Comparison of ENCODE assay signal across 30 cellular contexts in the genomic region with DNA sequence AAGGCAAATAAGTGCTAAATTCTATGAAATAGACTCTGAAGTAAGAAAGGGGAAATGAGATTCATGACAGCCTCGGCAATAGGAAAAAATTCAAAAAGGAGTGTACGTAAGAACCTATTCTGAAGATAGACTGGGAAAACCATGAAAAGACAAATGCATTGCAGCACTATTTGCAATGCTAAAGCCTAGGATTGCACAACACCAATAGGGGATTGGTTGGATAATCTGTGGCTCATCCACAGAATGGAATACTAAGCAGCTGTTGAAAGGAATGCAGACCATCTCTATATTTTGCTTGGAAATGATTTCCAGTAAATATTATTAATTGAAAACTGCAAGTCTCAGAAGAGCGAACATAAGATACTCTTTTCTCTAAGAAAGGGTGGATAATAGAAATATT.
DNase-seq lines count a peak whose midpoint lies in the region; ATAC-seq and TF ChIP-seq lines count a peak whose summit lies in the region.
"Had no signal": no experiment of that assay in that cellular context is flagged by ENCODE, and none has a peak within 500 bp of the region (broad histone marks: within the 10 kb centered on the region; RNA-seq: fewer than 3 reads in every experiment).

No MANE protein-coding gene starts in this region.

- no peak overlapping the region for H3K4me3 ChIP-seq in choroid plexus epithelial cell (ENCODE audit: low read depth, low read length)
- H3K4me3 ChIP-seq: thoracic aorta, vagina had no signal

- no peak overlapping the region for H3K27ac Mint-ChIP-seq in activated naive CD8-positive, alpha-beta T cell treated with anti-CD3 and anti-CD28 coated beads, Interleukin-2, amount 50 U/mL, for 24 hours
- H3K27ac Mint-ChIP-seq: activated CD4-positive, alpha-beta memory T cell treated with anti-CD3 and anti-CD28 coated beads, Interleukin-2, amount 10 ng/mL, durations not matched to agents 7 days and 5 days; activated naive CD4-positive, alpha-beta T cell treated with anti-CD3 and anti-CD28 coated beads, Interleukin-2, amount 10 ng/mL, durations not matched to agents 7 days and 5 days; naive thymus-derived CD8-positive, alpha-beta T cell; stimulated activated naive CD8-positive, alpha-beta T cell treated with anti-CD3 and anti-CD28 coated beads, Interleukin-15, Interleukin-2, amounts not matched to agents 100 ng/mL and 50 ng/mL, for 24 hours; T-helper 17 cell had no signal

- no peak overlapping the region for H3K4me3 Mint-ChIP-seq in activated naive CD8-positive, alpha-beta T cell treated with anti-CD3 and anti-CD28 coated beads, Interleukin-2, amount 50 U/mL, for 24 hours
- H3K4me3 Mint-ChIP-seq: activated CD4-positive, alpha-beta memory T cell treated with anti-CD3 and anti-CD28 coated beads, Interleukin-2, amount 10 ng/mL, durations not matched to agents 7 days and 5 days; activated naive CD4-positive, alpha-beta T cell treated with anti-CD3 and anti-CD28 coated beads, Interleukin-2, amount 10 ng/mL, durations not matched to agents 7 days and 5 days; naive thymus-derived CD8-positive, alpha-beta T cell; stimulated activated naive CD8-positive, alpha-beta T cell treated with anti-CD3 and anti-CD28 coated beads, Interleukin-15, Interleukin-2, amounts not matched to agents 100 ng/mL and 50 ng/mL, for 24 hours; T-helper 17 cell had no signal

- H3K36me3 Mint-ChIP-seq in activated naive CD8-positive, alpha-beta T cell treated with anti-CD3 and anti-CD28 coated beads, Interleukin-2, amount 50 U/mL, for 24 hours (ENCODE audit: low read depth) = no peaks in the 10 kb centered on the region
- H3K36me3 Mint-ChIP-seq: activated naive CD4-positive, alpha-beta T cell treated with anti-CD3 and anti-CD28 coated beads, Interleukin-2, amount 10 ng/mL, durations not matched to agents 7 days and 5 days; naive thymus-derived CD8-positive, alpha-beta T cell had no signal

- no peak for ATAC-seq in HG02938 (IDR thresholded peaks at IDR 0.05; ENCODE audit: unreplicated experiment)
- ATAC-seq in activated naive CD8-positive, alpha-beta T cell treated with anti-CD3 and anti-CD28 coated beads, Interleukin-2, amount 50 U/mL, for 24 hours = no peak
- ATAC-seq: naive thymus-derived CD8-positive, alpha-beta T cell; T-helper 17 cell had no signal

- H3K9me3 Mint-ChIP-seq in activated naive CD8-positive, alpha-beta T cell treated with anti-CD3 and anti-CD28 coated beads, Interleukin-2, amount 50 U/mL, for 24 hours = no peaks in the 10 kb centered on the region
- H3K9me3 Mint-ChIP-seq: stimulated activated naive CD8-positive, alpha-beta T cell treated with anti-CD3 and anti-CD28 coated beads, Interleukin-15, Interleukin-2, amounts not matched to agents 100 ng/mL and 50 ng/mL, for 24 hours had no signal

- no peaks in the 10 kb centered on the region for H3K4me1 Mint-ChIP-seq in activated naive CD8-positive, alpha-beta T cell treated with anti-CD3 and anti-CD28 coated beads, Interleukin-2, amount 50 U/mL, for 24 hours
- H3K4me1 Mint-ChIP-seq: activated CD4-positive, alpha-beta memory T cell treated with anti-CD3 and anti-CD28 coated beads, Interleukin-2, amount 10 ng/mL, durations not matched to agents 7 days and 5 days; activated naive CD4-positive, alpha-beta T cell treated with anti-CD3 and anti-CD28 coated beads, Interleukin-2, amount 10 ng/mL, durations not matched to agents 7 days and 5 days; T-helper 17 cell had no signal

- DNase-seq in NCI-H82 (lab: John Stamatoyannopoulos, UW) (peak; percentile 9), NCI-H82 treated with DMSO at 0.1 percent for 48 hours (lab: John Stamatoyannopoulos, UW; ENCODE audit: unreplicated experiment) (no peak), MV-4-11 (lab: John Stamatoyannopoulos, UW) (peak; percentile 66), choroid plexus epithelial cell (ENCODE audit: low read depth) (peak; percentile 22), myocyte (ENCODE audit: low read depth) (peak; percentile 29), G401 (ENCODE audit: low spot score) (no peak)
- DNase-seq in activated naive CD8-positive, alpha-beta T cell treated with anti-CD3 and anti-CD28 coated beads, Interleukin-2, amount 50 U/mL, for 24 hours = no peak
- DNase-seq: activated CD4-positive, alpha-beta memory T cell treated with anti-CD3 and anti-CD28 coated beads, Interleukin-2, amount 10 ng/mL, durations not matched to agents 7 days and 5 days; activated CD4-positive, CD25-positive, alpha-beta regulatory T cell treated with anti-CD3 and anti-CD28 coated beads, Interleukin-2, amount 50 U/mL, for 72 hours; activated CD8-positive, alpha-beta memory T cell treated with anti-CD3 and anti-CD28 coated beads, Interleukin-2, amount 50 U/mL, for 48 hours; activated naive CD4-positive, alpha-beta T cell treated with anti-CD3 and anti-CD28 coated beads, Interleukin-2, amount 10 ng/mL, durations not matched to agents 7 days and 5 days; aorta; caudate nucleus; dermis blood vessel endothelial cell; head of caudate nucleus; kidney; midbrain; naive thymus-derived CD8-positive, alpha-beta T cell; NCI-H1092 treated with DMSO at 0.1 percent for 48 hours; NCI-H1930; NCI-H69; nucleus accumbens; OCI-M1; SK-N-SH; small intestine; T-helper 17 cell had no signal

- in situ Hi-C loops in G401 (cut with HindIII; ENCODE audit: low sequenced_read_pairs) = no loop called here

- TF ChIP-seq CTCF in choroid plexus epithelial cell (conservative IDR thresholded peaks at IDR 0.05; ENCODE audit: low read depth, low read length) = no peak

- H3K27me3 Mint-ChIP-seq in activated naive CD8-positive, alpha-beta T cell treated with anti-CD3 and anti-CD28 coated beads, Interleukin-2, amount 50 U/mL, for 24 hours = peaks cover 25% of the 10 kb centered on the region

Comparison
In these comparisons a context has a peak if more than half of its experiments do, and no peak if none do; other contexts are left out.
1. DNase-seq: peak in NCI-H82 (single experiment), MV-4-11 (single experiment), choroid plexus epithelial cell (single experiment) and myocyte (single experiment); none in NCI-H82 treated with DMSO at 0.1 percent for 48 hours (single experiment), activated naive CD8-positive, alpha-beta T cell treated with anti-CD3 and anti-CD28 coated beads, Interleukin-2, amount 50 U/mL, for 24 hours (single experiment) and G401 (single experiment).